Comparison of ENCODE assay signal across 7 cellular contexts in the genomic region with DNA sequence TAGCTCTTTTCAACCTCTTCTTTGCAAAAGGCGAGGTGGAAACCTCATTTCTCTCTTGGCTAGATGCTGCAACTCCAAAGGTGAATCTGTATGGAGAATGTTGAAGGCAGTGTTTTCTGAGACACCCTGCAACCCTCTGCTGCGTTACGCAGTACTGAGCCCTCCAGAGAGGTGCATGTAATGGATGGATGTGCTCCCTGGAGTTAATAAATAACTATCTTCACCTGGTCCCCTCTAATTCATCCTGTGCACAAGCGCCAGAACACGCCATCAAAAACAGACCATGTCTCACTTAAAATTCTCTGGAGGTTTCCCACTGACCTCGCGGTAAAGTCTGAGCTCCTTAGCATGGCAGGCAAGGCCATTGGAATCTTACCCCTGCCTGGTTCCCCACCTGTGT.
"Had no signal": no experiment of that assay in that cellular context is flagged by ENCODE, and none has a peak within 500 bp of the region (broad histone marks: within the 10 kb centered on the region; RNA-seq: fewer than 3 reads in every experiment).

No MANE protein-coding gene starts in this region.

- H3K4me1 ChIP-seq: HAP-1 had no signal

- H3K9me3 ChIP-seq: HAP-1 had no signal

- H3K27ac ChIP-seq: GM23248, HL-60 had no signal

- DNase-seq: GM23248, GOT3, HFFc6, KBM-7 had no signal

- H3K4me3 ChIP-seq: GM23248, HAP-1 had no signal

- H3K27ac Mint-ChIP-seq: HFFc6 had no signal

- H3K36me3 Mint-ChIP-seq: IgD-negative memory B cell had no signal

- H3K4me3 Mint-ChIP-seq: HFFc6, IgD-negative memory B cell had no signal

- H3K27me3 Mint-ChIP-seq: IgD-negative memory B cell had no signal

- H3K36me3 ChIP-seq: HAP-1 had no signal
